In the genomic region with DNA sequence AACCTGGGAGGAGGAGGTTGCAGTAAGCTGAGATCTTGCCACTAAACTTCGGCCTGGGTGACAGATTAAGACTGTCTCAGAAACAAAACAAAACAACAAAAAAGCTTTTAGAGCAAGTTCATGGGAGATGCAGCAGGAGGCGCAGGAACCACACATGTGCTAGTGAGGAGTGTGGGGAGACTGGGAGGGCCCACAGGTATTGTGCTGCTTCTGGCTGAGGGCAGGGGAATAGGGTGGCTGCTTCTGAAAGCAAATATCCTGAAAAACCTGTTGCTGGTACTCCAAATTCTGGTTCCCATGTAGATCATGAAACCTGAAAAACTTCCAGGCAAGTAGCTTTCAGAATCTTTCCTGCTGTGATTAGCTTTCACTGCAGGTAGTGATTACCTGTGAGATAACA, we compare ENCODE assay signal across 15 cellular contexts. TPM values are rescaled to one million over a fixed set of nuclear protein-coding genes. Genes with fewer than 3 reads are reported as not detected.
DNase-seq lines count a peak whose midpoint lies in the region; ATAC-seq, FAIRE-seq and TF ChIP-seq lines count a peak whose summit lies in the region.
"Had no signal": no experiment of that assay in that cellular context is flagged by ENCODE, and none has a peak within 500 bp of the region (broad histone marks: within the 10 kb centered on the region; RNA-seq: fewer than 3 reads in every experiment).

No MANE protein-coding gene starts in this region.

- H3K4me1 Mint-ChIP-seq in activated T-cell treated with anti-CD3 and anti-CD28 coated beads, Interleukin-2, amount 50 U/mL, for 4 hours (ENCODE audit: low read depth): peaks cover 6% of the 10 kb centered on the region

- H3K9me3 ChIP-seq in HEK293 (ENCODE audit: control insufficient read depth, insufficient read depth, low read depth, low read length) (no peaks in the 10 kb centered on the region), pancreas (no peaks in the 10 kb centered on the region)
- H3K9me3 ChIP-seq: neutrophil had no signal

- no peaks in the 10 kb centered on the region for H3K9me3 Mint-ChIP-seq in activated T-cell treated with anti-CD3 and anti-CD28 coated beads, Interleukin-2, amount 50 U/mL, for 4 hours
- H3K9me3 Mint-ChIP-seq: immature natural killer cell had no signal

- TF ChIP-seq CTCF in HEK293 (tag by site-specific recombination; IDR thresholded peaks at IDR 0.05) (no peak), VCaP (conservative IDR thresholded peaks at IDR 0.05) (peak; percentile 23; the same call in 1 of the 2 replicates), kidney epithelial cell (IDR thresholded peaks at IDR 0.05; ENCODE audit: insufficient read depth, low read length, poor library complexity, severe bottlenecking) (peak; percentile 46), pancreas (IDR thresholded peaks at IDR 0.05) (no peak)

- H3K36me3 ChIP-seq in HEK293 (ENCODE audit: control insufficient read depth in 2 of 2, insufficient read depth in 1 of 2, low read length in 2 of 2): peaks cover 0 to 13% of the 10 kb centered on the region in 2 experiments; a peak in 2 of 3 replicates
- H3K36me3 ChIP-seq in kidney epithelial cell (ENCODE audit: control insufficient read depth, insufficient read depth, low read length): no peaks in the 10 kb centered on the region
- no peaks in the 10 kb centered on the region for H3K36me3 ChIP-seq in pancreas
- H3K36me3 ChIP-seq: neutrophil had no signal

- CTCF ChIA-PET in HEK293 (lab: Yijun Ruan, JAX): interaction anchor here (0.6 to 1.6 kb wide), 7 partner anchors 11 to 192 kb away, joined by 3 to 7 read pairs (median 4); no protein-coding TSS in a partner anchor

- DNase-seq in ELR (ENCODE audit: low read depth) (peak; percentile 27), kidney epithelial cell (ENCODE audit: low read depth) (no peak), NCI-H345 treated with DMSO at 0.1 percent for 48 hours (lab: John Stamatoyannopoulos, UW; ENCODE audit: unreplicated experiment) (no peak), NCI-H1694 treated with DMSO at 0.1 percent for 48 hours (lab: John Stamatoyannopoulos, UW) (no peak), pancreas (no peak)
- no peak for DNase-seq in activated T-cell treated with anti-CD3 and anti-CD28 coated beads, Interleukin-2, amount 50 U/mL, for 4 hours
- DNase-seq: activated gamma-delta T cell treated with Interleukin-2 at 50 U/mL for 16 hours; GF-D8; immature natural killer cell; stimulated activated CD4-positive, alpha-beta T cell treated with anti-CD3 and anti-CD28 coated beads, Interleukin-4, amount 100 ng/mL, for 1 hour had no signal

- no peak for ATAC-seq in activated T-cell treated with anti-CD3 and anti-CD28 coated beads, Interleukin-2, amount 50 U/mL, for 4 hours
- ATAC-seq in pancreas: no peak

- intact Hi-C loops in pancreas (cut with DNase I): no loop called here

- no peak overlapping the region for H3K4me3 ChIP-seq in HEK293 (ENCODE audit: low read depth, low read length)
- H3K4me3 ChIP-seq in kidney epithelial cell (ENCODE audit: low read depth, low read length): no peak overlapping the region
- H3K4me3 ChIP-seq in pancreas: no peak overlapping the region

- peaks cover 31% of the 10 kb centered on the region for H3K27me3 Mint-ChIP-seq in activated T-cell treated with anti-CD3 and anti-CD28 coated beads, Interleukin-2, amount 50 U/mL, for 4 hours (ENCODE audit: low read depth)

- H3K27me3 ChIP-seq in kidney epithelial cell (ENCODE audit: control insufficient read depth, insufficient read depth, low read length) (no peaks in the 10 kb centered on the region), pancreas (no peaks in the 10 kb centered on the region)

- no peak overlapping the region for H3K4me3 Mint-ChIP-seq in activated T-cell treated with anti-CD3 and anti-CD28 coated beads, Interleukin-2, amount 50 U/mL, for 4 hours
- H3K4me3 Mint-ChIP-seq: immature natural killer cell had no signal

- no peak for FAIRE-seq in pancreas (lab: Jason Lieb, UNC)
- FAIRE-seq: TTC549 had no signal

- H3K27ac ChIP-seq in HEK293 (ENCODE audit: extremely low read depth, low read depth, low read length) (no peak overlapping the region), VCaP (no peak overlapping the region), pancreas (no peak overlapping the region)
- H3K27ac ChIP-seq: KMS-11, neutrophil had no signal

- POLR2A ChIA-PET in HEK293 (lab: Yijun Ruan, JAX): no interaction called here

- no peaks in the 10 kb centered on the region for H3K36me3 Mint-ChIP-seq in activated T-cell treated with anti-CD3 and anti-CD28 coated beads, Interleukin-2, amount 50 U/mL, for 4 hours (ENCODE audit: insufficient read depth)
- H3K36me3 Mint-ChIP-seq: immature natural killer cell had no signal

- H3K4me1 ChIP-seq in HEK293 (ENCODE audit: control insufficient read depth, insufficient read depth, low read length) (no peaks in the 10 kb centered on the region), pancreas (peaks cover 0 to 6% (median 0%) of the 10 kb centered on the region in 3 donors)

- WGBS in pancreas, 2 donors: 40% methylated on average over 2 of the region's 2 CpGs

TF ChIP-seq in HEK293, 187 proteins besides CTCF, POLR2A, EP300 and RAD21 (continues in another document):
- TF ChIP-seq SCRT2 (tag by site-specific recombination; IDR thresholded peaks at IDR 0.05) (peak; percentile 64; the same call in 1 of the 2 replicates), ZNF654 (tag by site-specific recombination; IDR thresholded peaks at IDR 0.05; ENCODE audit: low read depth) (0 out of 2 replicates have a peak, but pooled peaks have one; percentile 20), ZNF366 (tag by site-specific recombination; conservative IDR thresholded peaks at IDR 0.05) (no peak), KLF10 (tag by site-specific recombination; IDR thresholded peaks at IDR 0.05) (no peak), GLIS2 (tag by site-specific recombination; IDR thresholded peaks at IDR 0.05) (no peak), ZNF114 (tag by site-specific recombination; IDR thresholded peaks at IDR 0.05) (no peak), ZNF501 (tag by site-specific recombination; IDR thresholded peaks at IDR 0.05) (no peak), SCRT1 (tag by site-specific recombination; IDR thresholded peaks at IDR 0.05; ENCODE audit: borderline replicate concordance) (0 out of 2 replicates have a peak, but pooled peaks have one; percentile 69)
- TF ChIP-seq, protein P1, sequence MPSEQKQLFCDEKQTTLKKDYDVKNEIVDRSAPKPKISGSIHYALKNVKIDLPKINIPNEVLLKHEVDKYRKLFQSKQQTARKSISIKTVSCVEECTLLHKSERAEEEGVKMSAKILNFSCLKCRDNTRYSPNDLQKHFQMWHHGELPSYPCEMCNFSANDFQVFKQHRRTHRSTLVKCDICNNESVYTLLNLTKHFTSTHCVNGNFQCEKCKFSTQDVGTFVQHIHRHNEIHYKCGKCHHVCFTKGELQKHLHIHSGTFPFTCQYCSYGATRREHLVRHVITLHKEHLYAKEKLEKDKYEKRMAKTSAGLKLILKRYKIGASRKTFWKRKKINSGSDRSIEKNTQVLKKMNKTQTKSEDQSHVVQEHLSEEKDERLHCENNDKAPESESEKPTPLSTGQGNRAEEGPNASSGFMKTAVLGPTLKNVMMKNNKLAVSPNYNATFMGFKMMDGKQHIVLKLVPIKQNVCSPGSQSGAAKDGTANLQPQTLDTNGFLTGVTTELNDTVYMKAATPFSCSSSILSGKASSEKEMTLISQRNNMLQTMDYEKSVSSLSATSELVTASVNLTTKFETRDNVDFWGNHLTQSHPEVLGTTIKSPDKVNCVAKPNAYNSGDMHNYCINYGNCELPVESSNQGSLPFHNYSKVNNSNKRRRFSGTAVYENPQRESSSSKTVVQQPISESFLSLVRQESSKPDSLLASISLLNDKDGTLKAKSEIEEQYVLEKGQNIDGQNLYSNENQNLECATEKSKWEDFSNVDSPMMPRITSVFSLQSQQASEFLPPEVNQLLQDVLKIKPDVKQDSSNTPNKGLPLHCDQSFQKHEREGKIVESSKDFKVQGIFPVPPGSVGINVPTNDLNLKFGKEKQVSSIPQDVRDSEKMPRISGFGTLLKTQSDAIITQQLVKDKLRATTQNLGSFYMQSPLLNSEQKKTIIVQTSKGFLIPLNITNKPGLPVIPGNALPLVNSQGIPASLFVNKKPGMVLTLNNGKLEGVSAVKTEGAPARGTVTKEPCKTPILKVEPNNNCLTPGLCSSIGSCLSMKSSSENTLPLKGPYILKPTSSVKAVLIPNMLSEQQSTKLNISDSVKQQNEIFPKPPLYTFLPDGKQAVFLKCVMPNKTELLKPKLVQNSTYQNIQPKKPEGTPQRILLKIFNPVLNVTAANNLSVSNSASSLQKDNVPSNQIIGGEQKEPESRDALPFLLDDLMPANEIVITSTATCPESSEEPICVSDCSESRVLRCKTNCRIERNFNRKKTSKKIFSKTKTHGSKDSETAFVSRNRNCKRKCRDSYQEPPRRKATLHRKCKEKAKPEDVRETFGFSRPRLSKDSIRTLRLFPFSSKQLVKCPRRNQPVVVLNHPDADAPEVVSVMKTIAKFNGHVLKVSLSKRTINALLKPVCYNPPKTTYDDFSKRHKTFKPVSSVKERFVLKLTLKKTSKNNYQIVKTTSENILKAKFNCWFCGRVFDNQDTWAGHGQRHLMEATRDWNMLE (tag by site-specific recombination; conservative IDR thresholded peaks at IDR 0.05; ENCODE audit: low read depth): no peak
- TF ChIP-seq, protein P2, sequence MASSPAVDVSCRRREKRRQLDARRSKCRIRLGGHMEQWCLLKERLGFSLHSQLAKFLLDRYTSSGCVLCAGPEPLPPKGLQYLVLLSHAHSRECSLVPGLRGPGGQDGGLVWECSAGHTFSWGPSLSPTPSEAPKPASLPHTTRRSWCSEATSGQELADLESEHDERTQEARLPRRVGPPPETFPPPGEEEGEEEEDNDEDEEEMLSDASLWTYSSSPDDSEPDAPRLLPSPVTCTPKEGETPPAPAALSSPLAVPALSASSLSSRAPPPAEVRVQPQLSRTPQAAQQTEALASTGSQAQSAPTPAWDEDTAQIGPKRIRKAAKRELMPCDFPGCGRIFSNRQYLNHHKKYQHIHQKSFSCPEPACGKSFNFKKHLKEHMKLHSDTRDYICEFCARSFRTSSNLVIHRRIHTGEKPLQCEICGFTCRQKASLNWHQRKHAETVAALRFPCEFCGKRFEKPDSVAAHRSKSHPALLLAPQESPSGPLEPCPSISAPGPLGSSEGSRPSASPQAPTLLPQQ (tag by site-specific recombination; IDR thresholded peaks at IDR 0.05): peak; percentile 34; the same call in 1 of the 2 replicates

RNA-seq across cellular contexts. Expression of a gene that starts 22.1 kb away (rescaled TPM):
- 5.2 and 10.7 TPM in 2 replicates for total RNA-seq in kidney epithelial cell
- total RNA-seq in activated T-cell treated with anti-CD3 and anti-CD28 coated beads, Interleukin-2, amount 50 U/mL, for 4 hours: 1 to 10 TPM; 2.2 to 2.9 (median 2.3) TPM
- total RNA-seq in pancreas: 10 to 100 TPM in 4 of 6 donors, 1 to 10 TPM in 2; 8.5 to 14.4 (median 11.1) TPM
- polyA plus RNA-seq in pancreas: 1 to 10 TPM; 7.3 to 8.1 TPM

RNA-seq across cellular contexts. Expression of a gene that starts 37.1 kb away (rescaled TPM):
- total RNA-seq in kidney epithelial cell (30.8 and 48.9 TPM in 2 replicates), pancreas (10 to 100 TPM; 11.2 to 24.1 (median 17.8) TPM)
- 10 to 100 TPM; 63.6 to 70.4 (median 66.2) TPM for total RNA-seq in activated T-cell treated with anti-CD3 and anti-CD28 coated beads, Interleukin-2, amount 50 U/mL, for 4 hours
- polyA plus RNA-seq in pancreas: 10 to 100 TPM; 10.6 to 16.9 TPM

Comparison
In these comparisons a context has a peak if more than half of its experiments do, and no peak if none do; other contexts are left out.
1. CTCF ChIP-seq: peak in VCaP (single experiment) and kidney epithelial cell (single experiment); none in HEK293 (single experiment) and pancreas (0 of 4).